8 cellular contexts compared by ENCODE assay signal in genomic region chr1:116763787-116764465, GRCh38. TPM values are rescaled to one million over a fixed set of nuclear protein-coding genes. Genes with fewer than 3 reads are reported as not detected.
DNase-seq lines count a peak whose midpoint lies in the region; ATAC-seq and TF ChIP-seq lines count a peak whose summit lies in the region.

No MANE protein-coding gene starts in this region.

- POLR2A ChIA-PET in AG04450 (lab: Yijun Ruan, JAX), result no interaction called here

- H3K27ac ChIP-seq in AG04450 (ENCODE audit: low read depth, low read length) (no peak overlapping the region), GM23248 (no peak overlapping the region), smooth muscle cell (ENCODE audit: low read depth) (no peak overlapping the region)

- no peaks in the 10 kb centered on the region for H3K4me1 ChIP-seq in GM23248 (ENCODE audit: insufficient read depth)
- no peaks in the 10 kb centered on the region for H3K4me1 ChIP-seq in smooth muscle cell (ENCODE audit: low read depth)

- no peak for DNase-seq in AG04450 (ENCODE audit: low read depth, low spot score)
- peak; percentile 46 for DNase-seq in GM23248
- no peak for DNase-seq in epithelial cell of proximal tubule (ENCODE audit: low read depth)
- no peak for DNase-seq in smooth muscle cell (lab: John Stamatoyannopoulos, UW; ENCODE audit: unreplicated experiment)
- DNase-seq in omental fat pad (ENCODE audit: low spot score), result no peak

- TF ChIP-seq CTCF in AG04450 (IDR thresholded peaks at IDR 0.05; ENCODE audit: low read depth, low read length), result peak; percentile 44
- TF ChIP-seq CTCF in WI38 (IDR thresholded peaks at IDR 0.05; ENCODE audit: low read depth, low read length), result peak; percentile 16; the same call in 1 of the 2 replicates
- TF ChIP-seq CTCF in epithelial cell of proximal tubule (conservative IDR thresholded peaks at IDR 0.05; ENCODE audit: low read depth, low read length), result peak; percentile 65
- TF ChIP-seq CTCF in smooth muscle cell (IDR thresholded peaks at IDR 0.05; ENCODE audit: borderline replicate concordance, insufficient read depth, poor library complexity, severe bottlenecking), result peak; percentile 31
- TF ChIP-seq CTCF in omental fat pad (IDR thresholded peaks at IDR 0.05), result no peak

- no peaks in the 10 kb centered on the region for H4K20me1 ChIP-seq in GM23248 (ENCODE audit: insufficient read depth)
- no peaks in the 10 kb centered on the region for H4K20me1 ChIP-seq in smooth muscle cell (ENCODE audit: low read depth)

- H3F3A ChIP-seq in GM23248 (ENCODE audit: insufficient read depth) (no peaks in the 10 kb centered on the region), smooth muscle cell (ENCODE audit: low read depth) (no peaks in the 10 kb centered on the region)

- CTCF ChIA-PET in AG04450 (lab: Charles Lee), result interaction anchor here (0.6 to 1.8 kb wide), 5 partner anchors 26 to 297 kb away, joined by 3 to 6 read pairs (median 3); partner anchors contain the start of gene TTF2

- H3K4me2 ChIP-seq in GM23248 (ENCODE audit: unreplicated experiment) (no peak overlapping the region), smooth muscle cell (no peak overlapping the region)

- no peaks in the 10 kb centered on the region for H3K79me2 ChIP-seq in GM23248 (ENCODE audit: insufficient read depth)
- no peaks in the 10 kb centered on the region for H3K79me2 ChIP-seq in smooth muscle cell (ENCODE audit: low read depth)

- 75 to 79% methylated on average over 11 of the region's 11 CpGs for WGBS in GM23248 (ENCODE audit: low coverage in 1 of 2, low lambda C conversion rate in 2 of 2, missing lambda C conversion rate in 2 of 2), 2 experiments
- WGBS in smooth muscle cell (ENCODE audit: low lambda C conversion rate), result 82% methylated on average over 11 of the region's 11 CpGs

- H3K4me3 ChIP-seq in AG04450 (ENCODE audit: low read depth, low read length) (no peak overlapping the region), GM23248 (no peak overlapping the region), WI38 (ENCODE audit: low read depth, low read length) (no peak overlapping the region), epithelial cell of proximal tubule (ENCODE audit: low read depth, low read length) (no peak overlapping the region), smooth muscle cell (no peak overlapping the region)

- ATAC-seq in HG03571 (IDR thresholded peaks at IDR 0.05; ENCODE audit: unreplicated experiment) (no peak), GM21786 (IDR thresholded peaks at IDR 0.05; ENCODE audit: unreplicated experiment) (no peak), omental fat pad (ENCODE audit: low FRiP score) (no peak)

- H3K36me3 ChIP-seq in GM23248 (ENCODE audit: low read depth) (no peaks in the 10 kb centered on the region), smooth muscle cell (ENCODE audit: low read depth) (no peaks in the 10 kb centered on the region)

- H3K27me3 ChIP-seq in AG04450 (ENCODE audit: control insufficient read depth, insufficient read depth, low read length) (no peaks in the 10 kb centered on the region), GM23248 (replicated peaks; ENCODE audit: insufficient read depth) (no peaks in the 10 kb centered on the region), smooth muscle cell (ENCODE audit: low read depth) (no peaks in the 10 kb centered on the region)

- in situ Hi-C loops in GM23248 (cut with MboI), result no loop called here

- no peaks in the 10 kb centered on the region for H3K9me2 ChIP-seq in GM23248 (ENCODE audit: insufficient read depth)

- H3K9ac ChIP-seq in GM23248 (no peak overlapping the region), smooth muscle cell (ENCODE audit: low read depth) (no peak overlapping the region)

- H3K9me3 ChIP-seq in AG04450 (ENCODE audit: control insufficient read depth, insufficient read depth, low read length) (no peaks in the 10 kb centered on the region; the same call in 1 of the 2 replicates), GM23248 (ENCODE audit: low read depth) (no peaks in the 10 kb centered on the region), smooth muscle cell (replicated peaks; ENCODE audit: low read depth) (no peaks in the 10 kb centered on the region)

- H2AFZ ChIP-seq in GM23248 (no peak overlapping the region), smooth muscle cell (ENCODE audit: low read depth) (no peak overlapping the region)

RNA-seq across cellular contexts. Expression of gene CD2, which starts 9.7 kb away (rescaled TPM):
- not detected in 2 replicates for polyA plus RNA-seq in AG04450 (2011; rRNA removed)
- polyA minus RNA-seq in AG04450 (2011; rRNA and poly(A)+ RNA removed), result not detected in 2 replicates
- total RNA-seq in GM23248 (2014; rRNA removed; shearing (Covaris generic)), result not detected in 2 replicates
- polyA plus RNA-seq in GM23248 (2016; fragmentation: Nextera tagmentation; extraction: Ambion mirVana), result not detected in 2 replicates
- total RNA-seq in epithelial cell of proximal tubule, result not detected in 2 replicates
- total RNA-seq in smooth muscle cell, result not detected in 2 replicates
- polyA plus RNA-seq in smooth muscle cell, result not detected in 2 replicates
- 1 to 10 TPM; 1.8 to 3.4 (median 2.6) TPM for total RNA-seq in omental fat pad

Comparison
In these comparisons a context has a peak if more than half of its experiments do, and no peak if none do; other contexts are left out.
1. CTCF ChIP-seq: peak in AG04450 (single experiment), WI38 (single experiment), epithelial cell of proximal tubule (single experiment) and smooth muscle cell (single experiment); none in omental fat pad (0 of 3).